8 cellular contexts compared by ENCODE assay signal in genomic region chr18:9914584-9915290, GRCh38. TPM values are rescaled to one million over a fixed set of nuclear protein-coding genes. Genes with fewer than 3 reads are reported as not detected.
DNase-seq lines count a peak whose midpoint lies in the region; ATAC-seq and TF ChIP-seq lines count a peak whose summit lies in the region.

No MANE protein-coding gene starts in this region.

- no peaks in the 10 kb centered on the region for H3K36me3 ChIP-seq in adipocyte (ENCODE audit: control insufficient read depth, insufficient read depth, low read length, severe bottlenecking)

- under 1% methylated on average over 77 of the region's 77 CpGs for WGBS in right cardiac atrium

- ATAC-seq in GM21619 (IDR thresholded peaks at IDR 0.05; ENCODE audit: unreplicated experiment) (peak; percentile 23), right cardiac atrium (peak; percentile 34 to 42)

- TF ChIP-seq CTCF in retinal pigment epithelial cell (conservative IDR thresholded peaks at IDR 0.05; ENCODE audit: low read depth, low read length): no peak

- no peaks in the 10 kb centered on the region for H3K27me3 ChIP-seq in adipocyte (replicated peaks; ENCODE audit: control insufficient read depth, insufficient read depth, low read length)
- no peaks in the 10 kb centered on the region for H3K27me3 ChIP-seq in right cardiac atrium (ENCODE audit: control insufficient read depth, insufficient read depth)

- intact Hi-C loops in right cardiac atrium (cut with DNase I): loop anchor here in 1 of 4 donors (10.0 kb wide), 1 partner anchor 110 kb away; no protein-coding TSS in a partner anchor

- H3K9ac ChIP-seq in adipocyte (ENCODE audit: low read length): peak overlapping the region; percentile 97

- H3K4me3 ChIP-seq in adipocyte (ENCODE audit: low read length): peak overlapping the region; percentile 98
- H3K4me3 ChIP-seq in right cardiac atrium (ENCODE audit: low read length): peak overlapping the region; percentile 90
- H3K4me3 ChIP-seq in retinal pigment epithelial cell (ENCODE audit: low read length): peak overlapping the region; percentile 84

- no peaks in the 10 kb centered on the region for H3K9me3 ChIP-seq in adipocyte (ENCODE audit: control insufficient read depth, low read length)
- H3K9me3 ChIP-seq in right cardiac atrium (ENCODE audit: control insufficient read depth, low read length): no peaks in the 10 kb centered on the region

- H3K27ac ChIP-seq in right cardiac atrium (ENCODE audit: low read length): peak overlapping the region; percentile 93

- DNase-seq in DMS53 (lab: John Stamatoyannopoulos, UW) (peak; percentile 97), KBM-7 (peak; percentile 75), T follicular helper cell (ENCODE audit: low read depth) (peak; percentile 70), adipocyte (ENCODE audit: low read depth) (peak; percentile 87), right cardiac atrium (peak; percentile 71 to 84 (median 84)), retinal pigment epithelial cell (ENCODE audit: low read depth) (peak; percentile 58), NCI-H526 treated with DMSO at 0.1 percent for 48 hours (lab: John Stamatoyannopoulos, UW) (no peak)

- in situ Hi-C loops in KBM-7 (cut with MboI; ENCODE audit: low pct_unique_long_range_greater_than_20kb, low sequenced_read_pairs): no loop called here

- peaks cover 38% of the 10 kb centered on the region for H3K4me1 ChIP-seq in adipocyte (ENCODE audit: control insufficient read depth, insufficient read depth, low read length)
- H3K4me1 ChIP-seq in right cardiac atrium (ENCODE audit: control insufficient read depth, insufficient read depth, low read length): peaks cover 4% of the 10 kb centered on the region

RNA-seq across cellular contexts. Expression of gene VAPA, which starts 0.9 kb away (rescaled TPM):
- total RNA-seq in right cardiac atrium: 100 to 1,000 TPM; 172 to 206 (median 204) TPM
- 199 TPM for polyA plus RNA-seq in right cardiac atrium

RNA-seq across cellular contexts. Expression of gene TXNDC2, which starts 29.0 kb away (rescaled TPM):
- under 1 TPM in 2 of 4 donors, not detected in 2; 0.23 to 0.42 TPM for total RNA-seq in right cardiac atrium
- not detected for polyA plus RNA-seq in right cardiac atrium
